Comparison of ENCODE assay signal across 35 cellular contexts in the genomic region with DNA sequence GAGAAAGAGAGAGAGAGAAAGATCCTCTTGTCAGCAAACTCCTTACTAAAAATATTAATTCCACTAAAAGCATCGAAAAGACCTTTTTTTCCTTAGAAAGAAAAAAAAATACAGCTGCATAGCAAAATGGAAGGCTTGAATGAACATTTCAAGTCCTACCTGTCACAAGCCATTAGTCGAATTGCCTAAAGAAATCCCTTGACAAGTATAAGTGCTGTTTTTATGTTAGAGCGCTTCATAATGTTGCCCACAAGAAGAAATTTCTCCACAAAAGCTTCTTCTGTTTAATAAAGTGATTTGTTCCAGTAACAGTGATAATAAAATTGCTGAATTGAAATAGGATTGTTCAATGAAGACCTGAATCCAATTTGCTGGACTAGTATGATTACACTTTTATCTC.
"Had no signal": no experiment of that assay in that cellular context is flagged by ENCODE, and none has a peak within 500 bp of the region (broad histone marks: within the 10 kb centered on the region; RNA-seq: fewer than 3 reads in every experiment).

No MANE protein-coding gene starts in this region.

- DNase-seq: Karpas-422, Kasumi-1, MG63, MM.1S, MV-4-11, NCI-H1048, NCI-H1092, NCI-H1092 treated with DMSO at 0.1 percent for 48 hours, NCI-H1105, NCI-H1105 treated with DMSO at 0.1 percent for 48 hours, NCI-H1417, NCI-H1417 treated with DMSO at 0.1 percent for 48 hours, NCI-H1436, NCI-H1436 treated with DMSO at 0.1 percent for 48 hours, NCI-H146, NCI-H1694, NCI-H1694 treated with DMSO at 0.1 percent for 48 hours, NCI-H187, NCI-H187 treated with DMSO at 0.1 percent for 48 hours, NCI-H1930, NCI-H2029, NCI-H2029 treated with DMSO at 0.1 percent for 48 hours, NCI-H2081, NCI-H2081 treated with DMSO at 0.1 percent for 48 hours, NCI-H2107, NCI-H2171, NCI-H2171 treated with DMSO at 0.1 percent for 48 hours, NCI-H2227 treated with DMSO at 0.1 percent for 48 hours, NCI-H226, NCI-H345, NCI-H446, NCI-H446 treated with DMSO at 0.1 percent for 48 hours, NCI-H510A, NCI-H510A treated with DMSO at 0.1 percent for 48 hours had no signal

- H3K27me3 ChIP-seq: MG63 had no signal

- H3K4me2 ChIP-seq: KMS-11 had no signal

- H3K36me3 ChIP-seq: MG63 had no signal

- H3K9ac ChIP-seq: KMS-11 had no signal

- H3K9me3 ChIP-seq: MG63 had no signal

- H3K27ac ChIP-seq: KMS-11 had no signal

- H3K4me3 ChIP-seq: MG63 had no signal
